In genomic region chr14:54651018-54651351, GRCh38 we compare ENCODE assay signal across 1 cellular context.
TF ChIP-seq lines count a peak whose summit lies in the region.

No MANE protein-coding gene starts in this region.

TF ChIP-seq in SK-N-SH, 30 proteins besides CTCF, POLR2A, EP300 and RAD21 (continued from another document):
- TF ChIP-seq USF2 (IDR thresholded peaks at IDR 0.05; ENCODE audit: borderline replicate concordance, low read depth, low read length) = no peak
- no peak for TF ChIP-seq NFIC (IDR thresholded peaks at IDR 0.05; ENCODE audit: borderline replicate concordance)
- no peak for TF ChIP-seq NRF1 (IDR thresholded peaks at IDR 0.05; ENCODE audit: low read depth, low read length)
- TF ChIP-seq PBX3 (IDR thresholded peaks at IDR 0.05) = no peak
- no peak for TF ChIP-seq GATA2 (CRISPR knock-in tag; IDR thresholded peaks at IDR 0.05)
- no peak for TF ChIP-seq EZH2phosphoT487 (IDR thresholded peaks at IDR 0.05; ENCODE audit: borderline replicate concordance, low read depth)
- TF ChIP-seq ELF1 (IDR thresholded peaks at IDR 0.05) = no peak
- no peak for TF ChIP-seq YY1 (IDR thresholded peaks at IDR 0.05; ENCODE audit: low read depth)
- TF ChIP-seq SIN3A (IDR thresholded peaks at IDR 0.05; ENCODE audit: borderline replicate concordance, low read depth, low read length) = no peak
- TF ChIP-seq TCF12 (IDR thresholded peaks at IDR 0.05) = no peak
TF ChIP-seq in SK-N-SH: peak in this region for 0.
